In genomic region chr21:37860416-37860815, GRCh38 we compare ENCODE assay signal across 32 cellular contexts. TPM values are rescaled to one million over a fixed set of nuclear protein-coding genes. Genes with fewer than 3 reads are reported as not detected.
DNase-seq lines count a peak whose midpoint lies in the region; ATAC-seq, FAIRE-seq and TF ChIP-seq lines count a peak whose summit lies in the region.
"Had no signal": no experiment of that assay in that cellular context is flagged by ENCODE, and none has a peak within 500 bp of the region (broad histone marks: within the 10 kb centered on the region; RNA-seq: fewer than 3 reads in every experiment).

No MANE protein-coding gene starts in this region.

- H3K9ac ChIP-seq in keratinocyte (ENCODE audit: control insufficient read depth, extremely low read depth, insufficient read depth, low read length): no peak overlapping the region
- no peak overlapping the region for H3K9ac ChIP-seq in mesenchymal stem cell (ENCODE audit: low read length)
- H3K9ac ChIP-seq: BLaER1 had no signal

- no peak overlapping the region for H3K4ac ChIP-seq in mesenchymal stem cell (ENCODE audit: low read depth in 1 of 2, low read length in 2 of 2)

- 100% methylated on average over 2 of the region's 2 CpGs for WGBS in mesenchymal stem cell
- 78 to 91% methylated on average over 2 of the region's 2 CpGs for WGBS in testis, 2 donors

- no peak overlapping the region for H4K91ac ChIP-seq in mesenchymal stem cell (ENCODE audit: low read length)

- no peak overlapping the region for H3K14ac ChIP-seq in mesenchymal stem cell (ENCODE audit: low read length in 2 of 2)

- no peak overlapping the region for H4K8ac ChIP-seq in mesenchymal stem cell (ENCODE audit: low read length)

- ATAC-seq in foreskin keratinocyte (no peak), Right ventricle myocardium superior (ENCODE audit: poor library complexity) (no peak)
- ATAC-seq: GM12878 had no signal

- peak overlapping the region; percentile 24 for H3K27ac Mint-ChIP-seq in dendritic cell treated with granulocyte-macrophage colony-stimulating factor and Interleukin-4, amounts not matched to agents 40 ng/mL and 50 ng/mL, for 4 days
- peak overlapping the region; percentile 19 for H3K27ac Mint-ChIP-seq in glutamatergic neuron (ENCODE audit: unreplicated experiment)
- H3K27ac Mint-ChIP-seq: CD4-positive, alpha-beta memory T cell; CD4-positive, CD25-positive, alpha-beta regulatory T cell; CD8-positive, alpha-beta memory T cell had no signal

- FAIRE-seq in keratinocyte (lab: Jason Lieb, UNC): peak; percentile 20
- FAIRE-seq: A204.1, GM12878, GM12892, GM18507 had no signal

- no peaks in the 10 kb centered on the region for H3K79me2 ChIP-seq in keratinocyte (ENCODE audit: control insufficient read depth, insufficient read depth, low read length)

- H3K18ac ChIP-seq in mesenchymal stem cell (ENCODE audit: low read depth in 1 of 2, low read length in 2 of 2): peak overlapping the region in 1 of 2 experiments; percentile 10

- dilution Hi-C loops in keratinocyte (cut with MboI; ENCODE audit: extremely low pct_ligation_motif_present, low sequenced_read_pairs): no loop called here

- H2BK120ac ChIP-seq in mesenchymal stem cell (ENCODE audit: low read depth, low read length): no peak overlapping the region

- no peaks in the 10 kb centered on the region for H3K27me3 Mint-ChIP-seq in dendritic cell treated with granulocyte-macrophage colony-stimulating factor and Interleukin-4, amounts not matched to agents 40 ng/mL and 50 ng/mL, for 4 days
- H3K27me3 Mint-ChIP-seq in glutamatergic neuron (ENCODE audit: unreplicated experiment): peaks cover 11% of the 10 kb centered on the region
- H3K27me3 Mint-ChIP-seq: CD4-positive, CD25-positive, alpha-beta regulatory T cell had no signal

- peak overlapping the region in 1 of 2 experiments; percentile 45 for H2BK12ac ChIP-seq in mesenchymal stem cell (ENCODE audit: low read length in 2 of 2)

- H3K4me3 ChIP-seq in keratinocyte (ENCODE audit: control insufficient read depth in 2 of 3, extremely low read depth in 1 of 3, insufficient read depth in 2 of 3, low read depth in 1 of 3, low read length in 3 of 3) (no peak overlapping the region), mesenchymal stem cell (ENCODE audit: insufficient read depth in 1 of 2, low read depth in 1 of 2, low read length in 2 of 2) (no peak overlapping the region), testis (no peak overlapping the region)
- H3K4me3 ChIP-seq: BLaER1, GM12878 had no signal

- H2AFZ ChIP-seq in keratinocyte (ENCODE audit: control insufficient read depth, low read length) (no peak overlapping the region), mesenchymal stem cell (ENCODE audit: low read depth, low read length) (no peak overlapping the region)

- H3K9me3 Mint-ChIP-seq in dendritic cell treated with granulocyte-macrophage colony-stimulating factor and Interleukin-4, amounts not matched to agents 40 ng/mL and 50 ng/mL, for 4 days: no peaks in the 10 kb centered on the region
- peaks cover 11% of the 10 kb centered on the region for H3K9me3 Mint-ChIP-seq in glutamatergic neuron (ENCODE audit: unreplicated experiment)

- H4K20me1 ChIP-seq in keratinocyte (ENCODE audit: control insufficient read depth, extremely low read depth, insufficient read depth, low read length): no peaks in the 10 kb centered on the region
- H4K20me1 ChIP-seq: BLaER1 had no signal

- H3K36me3 Mint-ChIP-seq in dendritic cell treated with granulocyte-macrophage colony-stimulating factor and Interleukin-4, amounts not matched to agents 40 ng/mL and 50 ng/mL, for 4 days (ENCODE audit: low read depth): no peaks in the 10 kb centered on the region
- H3K36me3 Mint-ChIP-seq in glutamatergic neuron (ENCODE audit: unreplicated experiment): peaks cover 18% of the 10 kb centered on the region
- H3K36me3 Mint-ChIP-seq: CD4-positive, alpha-beta memory T cell; CD4-positive, CD25-positive, alpha-beta regulatory T cell; CD8-positive, alpha-beta memory T cell had no signal

- no peak overlapping the region for H2BK5ac ChIP-seq in mesenchymal stem cell (ENCODE audit: low read depth, low read length, poor library complexity, severe bottlenecking)

- H2AK5ac ChIP-seq in mesenchymal stem cell (ENCODE audit: low read length, severe bottlenecking): peak overlapping the region; percentile 15

- no peak for TF ChIP-seq POLR2A in testis (IDR thresholded peaks at IDR 0.05)

- intact Hi-C loops in dendritic cell treated with granulocyte-macrophage colony-stimulating factor and Interleukin-4, amounts not matched to agents 40 ng/mL and 50 ng/mL, for 4 days (cut with micrococcal nuclease): loop anchor here (10.0 kb wide), 1 partner anchor 434 kb away; no protein-coding TSS in a partner anchor
- intact Hi-C loops in testis (cut with DNase I; ENCODE audit: low total_unique reads): no loop called here
- intact Hi-C loops in Right ventricle myocardium superior (cut with DNase I): no loop called here

- H3K4me1 ChIP-seq in keratinocyte (ENCODE audit: control insufficient read depth, extremely low read depth, insufficient read depth, low read length): no peaks in the 10 kb centered on the region
- H3K4me1 ChIP-seq in mesenchymal stem cell (ENCODE audit: control insufficient read depth, insufficient read depth, low read depth, low read length): peaks cover 3% of the 10 kb centered on the region
- H3K4me1 ChIP-seq in testis: no peaks in the 10 kb centered on the region
- no peaks in the 10 kb centered on the region for H3K4me1 ChIP-seq in foreskin keratinocyte
- H3K4me1 ChIP-seq: BE2C had no signal

- no peak overlapping the region for H2BK15ac ChIP-seq in mesenchymal stem cell (ENCODE audit: low read depth, poor library complexity, severe bottlenecking)

- H3K9me1 ChIP-seq in keratinocyte (ENCODE audit: control insufficient read depth, extremely low read depth, insufficient read depth, low read length): no peaks in the 10 kb centered on the region

- no peak overlapping the region for H3K4me3 Mint-ChIP-seq in dendritic cell treated with granulocyte-macrophage colony-stimulating factor and Interleukin-4, amounts not matched to agents 40 ng/mL and 50 ng/mL, for 4 days
- no peak overlapping the region for H3K4me3 Mint-ChIP-seq in glutamatergic neuron (ENCODE audit: unreplicated experiment)
- H3K4me3 Mint-ChIP-seq: CD14-positive monocyte; CD4-positive, alpha-beta memory T cell; CD4-positive, CD25-positive, alpha-beta regulatory T cell; CD8-positive, alpha-beta memory T cell had no signal

- H3K9me3 ChIP-seq in keratinocyte (ENCODE audit: control insufficient read depth, low read depth, low read length): no peaks in the 10 kb centered on the region
- H3K9me3 ChIP-seq in mesenchymal stem cell (ENCODE audit: control insufficient read depth, low read length): peaks cover 7% of the 10 kb centered on the region
- H3K9me3 ChIP-seq in testis: no peaks in the 10 kb centered on the region
- H3K9me3 ChIP-seq: BE2C had no signal

- TF ChIP-seq CTCF in glutamatergic neuron (IDR thresholded peaks at IDR 0.05; ENCODE audit: partially characterized antibody, unreplicated experiment): no peak
- no peak for TF ChIP-seq CTCF in keratinocyte (optimal IDR thresholded peaks at IDR 0.05 in 1 of 3, IDR thresholded peaks at IDR 0.05 in 1 of 3, conservative IDR thresholded peaks at IDR 0.05 in 1 of 3; ENCODE audit: extremely low read depth in 1 of 3, insufficient read depth in 2 of 3, low read length in 3 of 3)
- TF ChIP-seq CTCF in testis (IDR thresholded peaks at IDR 0.05): no peak
- no peak for TF ChIP-seq CTCF in foreskin keratinocyte (conservative IDR thresholded peaks at IDR 0.05)

- H3K4me1 Mint-ChIP-seq in dendritic cell treated with granulocyte-macrophage colony-stimulating factor and Interleukin-4, amounts not matched to agents 40 ng/mL and 50 ng/mL, for 4 days (ENCODE audit: low read depth): peaks cover 22% of the 10 kb centered on the region
- H3K4me1 Mint-ChIP-seq in glutamatergic neuron (ENCODE audit: low read depth, unreplicated experiment): peaks cover 52% of the 10 kb centered on the region
- H3K4me1 Mint-ChIP-seq: CD4-positive, CD25-positive, alpha-beta regulatory T cell; CD8-positive, alpha-beta memory T cell had no signal

- peaks cover 4% of the 10 kb centered on the region for H3K79me1 ChIP-seq in mesenchymal stem cell (replicated peaks; ENCODE audit: low read length, poor library complexity, severe bottlenecking)

- no peak for DNase-seq in glutamatergic neuron
- no peak for DNase-seq in keratinocyte (ENCODE audit: low read depth, low spot score)
- no peak for DNase-seq in mesenchymal stem cell
- DNase-seq in testis: no peak
- DNase-seq in SW 1271 (lab: John Stamatoyannopoulos, UW): no peak
- DNase-seq in foreskin keratinocyte: no peak
- no peak for DNase-seq in Right ventricle myocardium superior
- DNase-seq: 8988T; ACHN; BE2C; C1 segment of cervical spinal cord; CD4-positive, alpha-beta memory T cell; CD4-positive, CD25-positive, alpha-beta regulatory T cell; CD8-positive, alpha-beta memory T cell; COR-L47; DMS 273 treated with DMSO at 0.1 percent for 48 hours; DMS153; DMS53; DMS79; DND-41; EL; GDM1 had no signal

- H3K36me3 ChIP-seq in keratinocyte (ENCODE audit: control insufficient read depth in 2 of 2, extremely low read depth in 1 of 2, insufficient read depth in 2 of 2, low read length in 2 of 2): no peaks in the 10 kb centered on the region
- no peaks in the 10 kb centered on the region for H3K36me3 ChIP-seq in mesenchymal stem cell (ENCODE audit: control insufficient read depth in 1 of 2, insufficient read depth in 2 of 2, low read depth in 1 of 2, low read length in 2 of 2)
- H3K36me3 ChIP-seq in testis (ENCODE audit: low read depth, missing control alignments): no peaks in the 10 kb centered on the region
- H3K36me3 ChIP-seq: BE2C, BLaER1 had no signal

- H3K23ac ChIP-seq in mesenchymal stem cell (ENCODE audit: low read length in 2 of 2): no peak overlapping the region

- H3K27me3 ChIP-seq in keratinocyte (ENCODE audit: control insufficient read depth, extremely low read depth, insufficient read depth, low read length): no peaks in the 10 kb centered on the region
- peaks cover 0 to 28% of the 10 kb centered on the region in 2 experiments for H3K27me3 ChIP-seq in mesenchymal stem cell (ENCODE audit: control insufficient read depth in 1 of 2, insufficient read depth in 1 of 2, low read length in 2 of 2)
- no peaks in the 10 kb centered on the region for H3K27me3 ChIP-seq in testis
- H3K27me3 ChIP-seq in foreskin keratinocyte: no peaks in the 10 kb centered on the region
- H3K27me3 ChIP-seq: BE2C, BLaER1 had no signal

- H3K27ac ChIP-seq in keratinocyte (ENCODE audit: control insufficient read depth, insufficient read depth, low read length) (no peak overlapping the region), mesenchymal stem cell (ENCODE audit: low read length, poor library complexity, severe bottlenecking) (no peak overlapping the region), testis (no peak overlapping the region), foreskin keratinocyte (no peak overlapping the region)
- H3K27ac ChIP-seq: BLaER1 had no signal

- H3K4me2 ChIP-seq in keratinocyte (ENCODE audit: control insufficient read depth, extremely low read depth, insufficient read depth, low read depth, low read length) (no peak overlapping the region), mesenchymal stem cell (ENCODE audit: low read length, poor library complexity, severe bottlenecking) (no peak overlapping the region)
- H3K4me2 ChIP-seq: BLaER1 had no signal

RNA-seq across cellular contexts. Expression of gene KCNJ6, which starts 55.8 kb away (rescaled TPM):
- 80.5 TPM for total RNA-seq in glutamatergic neuron (ENCODE audit: unreplicated experiment)
- not detected in 3 replicates for polyA plus RNA-seq in keratinocyte
- polyA plus RNA-seq in keratinocyte (2011; ENCODE audit: low read depth): not detected
- not detected in 2 replicates for polyA plus RNA-seq in keratinocyte (2011; cell fraction: cytosol; rRNA removed)
- not detected in 2 replicates for polyA plus RNA-seq in keratinocyte (2011; cell fraction: nucleus; rRNA removed)
- not detected in 2 replicates for polyA plus RNA-seq in keratinocyte (2012; ENCODE audit: low replicate concordance)
- not detected in 3 replicates for polyA minus RNA-seq in keratinocyte
- polyA minus RNA-seq in keratinocyte (2011; cell fraction: cytosol; rRNA and poly(A)+ RNA removed): not detected
- polyA minus RNA-seq in keratinocyte (2011; cell fraction: nucleus; rRNA and poly(A)+ RNA removed): not detected in 2 replicates
- polyA plus RNA-seq in mesenchymal stem cell (2013, experiment 1 of 2): 4.6 TPM
- 5.0 TPM for polyA plus RNA-seq in mesenchymal stem cell (2013, experiment 2 of 2)
- under 1 TPM; 0.24 to 0.25 TPM for total RNA-seq in testis
- 0.25 TPM for polyA plus RNA-seq in testis (ENCODE audit: insufficient read depth, low read depth, low replicate concordance)
- total RNA-seq in foreskin keratinocyte: not detected in 2 replicates
- not detected in 2 replicates for polyA plus RNA-seq in foreskin keratinocyte
- not detected for total RNA-seq in Right ventricle myocardium superior
- total RNA-seq: A673; CD4-positive, alpha-beta memory T cell; CD4-positive, CD25-positive, alpha-beta regulatory T cell; CD8-positive, alpha-beta memory T cell; Daoy; G401; GM12878 had no signal
- polyA plus RNA-seq: CD14-positive monocyte; CD4-positive, alpha-beta memory T cell; CD4-positive, CD25-positive, alpha-beta regulatory T cell; CD8-positive, alpha-beta memory T cell had no signal

Comparison
In these comparisons a context has a peak if more than half of its experiments do, and no peak if none do; other contexts are left out.
1. RNA of gene KCNJ6, which starts 55.8 kb away (total RNA-seq): 80.5 TPM in glutamatergic neuron (single experiment); 0.24 to 0.25 TPM in testis, not detected in foreskin keratinocyte and not detected in Right ventricle myocardium superior (single experiment); every median in the first group is over 10 times any median in the second.